ENCODE assay signal across 23 cellular contexts in genomic region chr15:89818287-89818686, GRCh38. TPM values are rescaled to one million over a fixed set of nuclear protein-coding genes. Genes with fewer than 3 reads are reported as not detected.
"Had no signal": no experiment of that assay in that cellular context is flagged by ENCODE, and none has a peak within 500 bp of the region (broad histone marks: within the 10 kb centered on the region; RNA-seq: fewer than 3 reads in every experiment).

No MANE protein-coding gene starts in this region.

- H3K36me3 ChIP-seq: esophagus squamous epithelium, left ventricle myocardium inferior, lower lobe of right lung, right atrium auricular region, sigmoid colon, stomach, thoracic aorta, transverse colon had no signal

- H3K27ac Mint-ChIP-seq: effector memory CD8-positive, alpha-beta T cell; immature natural killer cell; natural killer cell treated with Interleukin-12 subunit alpha and Interleukin-12 subunit beta and Interleukin-15 and Interleukin-18, amount 100 ng/mL, for 72 hours had no signal

- H3K9me3 Mint-ChIP-seq: effector memory CD8-positive, alpha-beta T cell; natural killer cell treated with Interleukin-12 subunit alpha and Interleukin-12 subunit beta and Interleukin-15 and Interleukin-18, amount 100 ng/mL, for 72 hours had no signal

- H3K4me3 ChIP-seq: esophagus squamous epithelium, left ventricle myocardium inferior, lower lobe of right lung, right atrium auricular region, sigmoid colon, skin epidermis, stomach, thoracic aorta, transverse colon had no signal

- DNase-seq: effector memory CD8-positive, alpha-beta T cell; esophagus squamous epithelium; foreskin keratinocyte; immature natural killer cell; kidney; left cardiac atrium; left ventricle myocardium inferior; lower lobe of right lung; mesenchymal stem cell; midbrain; sigmoid colon; stimulated activated CD4-positive, alpha-beta T cell treated with anti-CD3 and anti-CD28 coated beads, Interleukin-2, amount 100 ng/mL, for 24 hours; stimulated activated CD4-positive, alpha-beta T cell treated with anti-CD3 and anti-CD28 coated beads, Interleukin-4, amount 100 ng/mL, for 4 hours; stimulated activated naive CD4-positive, alpha-beta T cell; stomach; substantia nigra; transverse colon had no signal

- H3K9me3 ChIP-seq: esophagus squamous epithelium, lower lobe of right lung, thoracic aorta had no signal

- H3K4me3 Mint-ChIP-seq: effector memory CD8-positive, alpha-beta T cell; immature natural killer cell; natural killer cell treated with Interleukin-12 subunit alpha and Interleukin-12 subunit beta and Interleukin-15 and Interleukin-18, amount 100 ng/mL, for 72 hours had no signal

- H3K27ac ChIP-seq: esophagus squamous epithelium, foreskin keratinocyte, left ventricle myocardium inferior, lower lobe of right lung, right atrium auricular region, sigmoid colon, skin epidermis, stomach, thoracic aorta, transverse colon had no signal

- ATAC-seq: effector memory CD8-positive, alpha-beta T cell; foreskin keratinocyte; left cardiac atrium; lower lobe of right lung; natural killer cell treated with Interleukin-12 subunit alpha and Interleukin-12 subunit beta and Interleukin-15 and Interleukin-18, amount 100 ng/mL, for 72 hours had no signal

RNA-seq across cellular contexts. Expression of gene MESP2, which starts 42.2 kb away (rescaled TPM):
- total RNA-seq: lower lobe of right lung; natural killer cell treated with Interleukin-12 subunit alpha and Interleukin-12 subunit beta and Interleukin-15 and Interleukin-18, amount 100 ng/mL, for 72 hours; osteocyte; right atrium auricular region; sigmoid colon; stomach; ureter had no signal
- polyA plus RNA-seq: immature natural killer cell had no signal
